Comparison of ENCODE assay signal across 7 cellular contexts in the genomic region with DNA sequence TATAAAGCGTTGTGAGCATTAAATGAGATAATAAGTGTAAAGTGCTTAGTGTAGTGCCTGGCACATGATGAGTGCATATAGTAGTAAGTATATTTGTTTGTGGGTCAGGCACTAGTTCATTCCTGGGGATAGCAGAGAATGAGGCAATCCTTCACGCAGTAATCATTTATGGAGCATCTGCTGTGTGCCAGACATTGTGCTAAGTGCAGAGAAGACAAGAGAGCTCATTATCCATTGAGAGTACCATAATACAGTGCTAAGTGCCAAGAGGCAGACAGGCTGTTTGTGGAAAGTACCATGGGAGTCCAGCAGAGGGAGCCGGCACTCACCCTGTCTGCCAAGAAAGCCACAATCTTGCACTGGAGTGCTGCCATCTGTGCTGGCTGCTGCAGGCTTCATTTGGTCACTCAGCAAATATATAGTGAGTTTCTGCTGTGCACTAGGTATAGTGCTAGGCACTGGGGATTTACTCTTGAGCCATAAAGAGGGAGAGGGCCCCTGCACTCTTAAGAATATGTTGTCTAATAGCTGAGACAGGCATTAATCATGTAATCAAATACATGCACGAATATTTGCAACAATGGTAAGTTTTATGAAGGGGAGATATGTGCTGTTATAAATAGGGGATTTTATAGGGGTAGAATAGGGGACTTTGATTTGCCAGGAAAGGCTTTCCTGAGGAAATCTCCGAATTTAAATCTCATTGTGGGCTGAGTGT. TPM values are rescaled to one million over a fixed set of nuclear protein-coding genes. Genes with fewer than 3 reads are reported as not detected.
DNase-seq lines count a peak whose midpoint lies in the region; FAIRE-seq and TF ChIP-seq lines count a peak whose summit lies in the region.

No MANE protein-coding gene starts in this region.

- WGBS in suprapubic skin, result 33% methylated on average over 4 of the region's 5 CpGs

- H3K4me3 ChIP-seq in MM.1S (ENCODE audit: low read length) (no peak overlapping the region), suprapubic skin (no peak overlapping the region)

- DNase-seq in GM12892 (ENCODE audit: insufficient read length) (peak; percentile 58), MM.1S (peak; percentile 84), SHP77 (lab: John Stamatoyannopoulos, UW) (peak; percentile 24 to 56), fibroblast of the conjunctiva (ENCODE audit: low read depth) (peak; percentile 87), occipital lobe (lab: John Stamatoyannopoulos, UW) (peak; percentile 90), suprapubic skin (ENCODE audit: low spot score in 2 of 2) (peak; percentile 88 to 93)
- DNase-seq in activated T-helper 9 cell treated with anti-CD3 and anti-CD28 coated beads, Interleukin-2, amount 50 U/mL, for 16 hours (ENCODE audit: low read depth), result peak; percentile 52

- H3K4me1 ChIP-seq in MM.1S (ENCODE audit: low read length), result peaks cover 26% of the 10 kb centered on the region
- H3K4me1 ChIP-seq in suprapubic skin, result peaks cover 37% of the 10 kb centered on the region

- H3K36me3 ChIP-seq in MM.1S (replicated peaks; ENCODE audit: insufficient read depth, low read length) (0 out of 2 replicates have a peak, but pooled peaks cover 4% of the 10 kb centered on the region), suprapubic skin (peaks cover 14% of the 10 kb centered on the region)

- H3K27ac ChIP-seq in MM.1S (ENCODE audit: low read length) (no peak overlapping the region), suprapubic skin (no peak overlapping the region)

- H3K79me2 ChIP-seq in MM.1S (ENCODE audit: low read length), result peaks cover 98% of the 10 kb centered on the region

- TF ChIP-seq CTCF in MM.1S (IDR thresholded peaks at IDR 0.05; ENCODE audit: low read length) (peak; percentile 93), suprapubic skin (IDR thresholded peaks at IDR 0.05) (peak; percentile 85 to 91)

- no peak overlapping the region for H3K9ac ChIP-seq in MM.1S (ENCODE audit: low read length)

- TF ChIP-seq POLR2A in GM12892 (IDR thresholded peaks at IDR 0.05; ENCODE audit: low read depth, low read length) (no peak), suprapubic skin (IDR thresholded peaks at IDR 0.05) (no peak)

- no peaks in the 10 kb centered on the region for H3K9me2 ChIP-seq in MM.1S (replicated peaks; ENCODE audit: insufficient read depth, low read length)

- no peak for TF ChIP-seq EP300 in suprapubic skin (IDR thresholded peaks at IDR 0.05)

- no peak overlapping the region for H2AFZ ChIP-seq in MM.1S (ENCODE audit: low read length)

- FAIRE-seq in GM12892 (lab: Jason Lieb, UNC), result peak; percentile 79

- peaks cover 21% of the 10 kb centered on the region for H3F3A ChIP-seq in MM.1S (ENCODE audit: insufficient read depth, low read length)

- H3K27me3 ChIP-seq in MM.1S (replicated peaks; ENCODE audit: insufficient read depth, low read length), result no peaks in the 10 kb centered on the region
- no peaks in the 10 kb centered on the region for H3K27me3 ChIP-seq in suprapubic skin

- no peak overlapping the region for H3K4me2 ChIP-seq in MM.1S (ENCODE audit: low read depth, low read length)

- peaks cover 76% of the 10 kb centered on the region for H4K20me1 ChIP-seq in MM.1S (ENCODE audit: insufficient read depth, low read length)

- H3K9me3 ChIP-seq in MM.1S (replicated peaks; ENCODE audit: insufficient read depth, low read length), result no peaks in the 10 kb centered on the region
- no peaks in the 10 kb centered on the region for H3K9me3 ChIP-seq in suprapubic skin

RNA-seq across cellular contexts. Expression of a gene that starts 12.9 kb away (rescaled TPM):
- 0.74 TPM for polyA plus RNA-seq in GM12892 (2012; ENCODE audit: missing spikeins)
- 3.0 TPM for total RNA-seq in occipital lobe
- total RNA-seq in suprapubic skin, result 1 to 10 TPM in 3 of 4 donors, under 1 TPM in 1; 0.83 to 4.7 (median 3.1) TPM

RNA-seq across cellular contexts. Expression of a gene that starts 13.2 kb away (rescaled TPM):
- polyA plus RNA-seq in GM12892 (2012; ENCODE audit: missing spikeins), result 98.5 TPM
- total RNA-seq in occipital lobe (105 TPM), suprapubic skin (100 to 1,000 TPM in 3 of 4 donors, 10 to 100 TPM in 1; 71.9 to 138 (median 132) TPM)

Comparison
In these comparisons a context has a peak if more than half of its experiments do, and no peak if none do; other contexts are left out.
1. DNase-seq: peak in every context shown above with its lines; median percentile 90 in suprapubic skin; 90 in occipital lobe; 87 in fibroblast of the conjunctiva; 84 in MM.1S; 58 in GM12892; 52 in activated T-helper 9 cell treated with anti-CD3 and anti-CD28 coated beads, Interleukin-2, amount 50 U/mL, for 16 hours; 40 in SHP77.